Comparison of ENCODE assay signal across 2 cellular contexts in the genomic region with DNA sequence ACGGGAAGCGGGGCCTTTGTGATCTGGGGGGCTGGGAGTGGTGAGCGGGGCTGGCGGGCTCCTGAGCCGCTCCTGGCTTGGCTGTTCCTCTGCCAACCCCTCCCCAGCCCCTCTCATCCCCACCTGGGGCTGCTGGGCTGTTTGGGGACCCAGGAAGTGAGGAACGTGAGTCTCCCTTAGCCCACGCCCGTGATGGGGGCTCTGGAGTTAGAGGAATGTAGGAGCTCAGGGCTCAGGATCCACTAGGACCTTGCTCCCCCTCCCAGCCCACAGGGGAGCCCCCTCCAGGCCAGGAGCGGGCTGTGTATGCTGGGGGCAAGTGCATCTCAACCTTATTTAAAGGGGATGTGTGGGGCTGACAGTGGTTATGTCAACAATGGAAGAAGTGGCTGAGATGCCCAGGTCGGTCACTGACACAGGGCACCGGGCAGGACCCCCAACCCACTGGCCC.
TF ChIP-seq lines count a peak whose summit lies in the region.

No MANE protein-coding gene starts in this region.

TF ChIP-seq in K562, 482 proteins besides CTCF, POLR2A, EP300 and RAD21:
- TF ChIP-seq, protein P1, sequence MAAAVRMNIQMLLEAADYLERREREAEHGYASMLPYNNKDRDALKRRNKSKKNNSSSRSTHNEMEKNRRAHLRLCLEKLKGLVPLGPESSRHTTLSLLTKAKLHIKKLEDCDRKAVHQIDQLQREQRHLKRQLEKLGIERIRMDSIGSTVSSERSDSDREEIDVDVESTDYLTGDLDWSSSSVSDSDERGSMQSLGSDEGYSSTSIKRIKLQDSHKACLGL (CRISPR knock-in tag; IDR thresholded peaks at IDR 0.05; ENCODE audit: borderline replicate concordance, poor library complexity, severe bottlenecking), result no peak
- TF ChIP-seq, protein P2, sequence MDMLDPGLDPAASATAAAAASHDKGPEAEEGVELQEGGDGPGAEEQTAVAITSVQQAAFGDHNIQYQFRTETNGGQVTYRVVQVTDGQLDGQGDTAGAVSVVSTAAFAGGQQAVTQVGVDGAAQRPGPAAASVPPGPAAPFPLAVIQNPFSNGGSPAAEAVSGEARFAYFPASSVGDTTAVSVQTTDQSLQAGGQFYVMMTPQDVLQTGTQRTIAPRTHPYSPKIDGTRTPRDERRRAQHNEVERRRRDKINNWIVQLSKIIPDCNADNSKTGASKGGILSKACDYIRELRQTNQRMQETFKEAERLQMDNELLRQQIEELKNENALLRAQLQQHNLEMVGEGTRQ (CRISPR knock-in tag; IDR thresholded peaks at IDR 0.05), result no peak
- TF ChIP-seq, protein P3, sequence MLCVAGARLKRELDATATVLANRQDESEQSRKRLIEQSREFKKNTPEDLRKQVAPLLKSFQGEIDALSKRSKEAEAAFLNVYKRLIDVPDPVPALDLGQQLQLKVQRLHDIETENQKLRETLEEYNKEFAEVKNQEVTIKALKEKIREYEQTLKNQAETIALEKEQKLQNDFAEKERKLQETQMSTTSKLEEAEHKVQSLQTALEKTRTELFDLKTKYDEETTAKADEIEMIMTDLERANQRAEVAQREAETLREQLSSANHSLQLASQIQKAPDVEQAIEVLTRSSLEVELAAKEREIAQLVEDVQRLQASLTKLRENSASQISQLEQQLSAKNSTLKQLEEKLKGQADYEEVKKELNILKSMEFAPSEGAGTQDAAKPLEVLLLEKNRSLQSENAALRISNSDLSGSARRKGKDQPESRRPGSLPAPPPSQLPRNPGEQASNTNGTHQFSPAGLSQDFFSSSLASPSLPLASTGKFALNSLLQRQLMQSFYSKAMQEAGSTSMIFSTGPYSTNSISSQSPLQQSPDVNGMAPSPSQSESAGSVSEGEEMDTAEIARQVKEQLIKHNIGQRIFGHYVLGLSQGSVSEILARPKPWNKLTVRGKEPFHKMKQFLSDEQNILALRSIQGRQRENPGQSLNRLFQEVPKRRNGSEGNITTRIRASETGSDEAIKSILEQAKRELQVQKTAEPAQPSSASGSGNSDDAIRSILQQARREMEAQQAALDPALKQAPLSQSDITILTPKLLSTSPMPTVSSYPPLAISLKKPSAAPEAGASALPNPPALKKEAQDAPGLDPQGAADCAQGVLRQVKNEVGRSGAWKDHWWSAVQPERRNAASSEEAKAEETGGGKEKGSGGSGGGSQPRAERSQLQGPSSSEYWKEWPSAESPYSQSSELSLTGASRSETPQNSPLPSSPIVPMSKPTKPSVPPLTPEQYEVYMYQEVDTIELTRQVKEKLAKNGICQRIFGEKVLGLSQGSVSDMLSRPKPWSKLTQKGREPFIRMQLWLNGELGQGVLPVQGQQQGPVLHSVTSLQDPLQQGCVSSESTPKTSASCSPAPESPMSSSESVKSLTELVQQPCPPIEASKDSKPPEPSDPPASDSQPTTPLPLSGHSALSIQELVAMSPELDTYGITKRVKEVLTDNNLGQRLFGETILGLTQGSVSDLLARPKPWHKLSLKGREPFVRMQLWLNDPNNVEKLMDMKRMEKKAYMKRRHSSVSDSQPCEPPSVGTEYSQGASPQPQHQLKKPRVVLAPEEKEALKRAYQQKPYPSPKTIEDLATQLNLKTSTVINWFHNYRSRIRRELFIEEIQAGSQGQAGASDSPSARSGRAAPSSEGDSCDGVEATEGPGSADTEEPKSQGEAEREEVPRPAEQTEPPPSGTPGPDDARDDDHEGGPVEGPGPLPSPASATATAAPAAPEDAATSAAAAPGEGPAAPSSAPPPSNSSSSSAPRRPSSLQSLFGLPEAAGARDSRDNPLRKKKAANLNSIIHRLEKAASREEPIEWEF (CRISPR knock-in tag; IDR thresholded peaks at IDR 0.05), result no peak
- no peak for TF ChIP-seq FOXJ2 (tag; IDR thresholded peaks at IDR 0.05)
- TF ChIP-seq, protein P4, sequence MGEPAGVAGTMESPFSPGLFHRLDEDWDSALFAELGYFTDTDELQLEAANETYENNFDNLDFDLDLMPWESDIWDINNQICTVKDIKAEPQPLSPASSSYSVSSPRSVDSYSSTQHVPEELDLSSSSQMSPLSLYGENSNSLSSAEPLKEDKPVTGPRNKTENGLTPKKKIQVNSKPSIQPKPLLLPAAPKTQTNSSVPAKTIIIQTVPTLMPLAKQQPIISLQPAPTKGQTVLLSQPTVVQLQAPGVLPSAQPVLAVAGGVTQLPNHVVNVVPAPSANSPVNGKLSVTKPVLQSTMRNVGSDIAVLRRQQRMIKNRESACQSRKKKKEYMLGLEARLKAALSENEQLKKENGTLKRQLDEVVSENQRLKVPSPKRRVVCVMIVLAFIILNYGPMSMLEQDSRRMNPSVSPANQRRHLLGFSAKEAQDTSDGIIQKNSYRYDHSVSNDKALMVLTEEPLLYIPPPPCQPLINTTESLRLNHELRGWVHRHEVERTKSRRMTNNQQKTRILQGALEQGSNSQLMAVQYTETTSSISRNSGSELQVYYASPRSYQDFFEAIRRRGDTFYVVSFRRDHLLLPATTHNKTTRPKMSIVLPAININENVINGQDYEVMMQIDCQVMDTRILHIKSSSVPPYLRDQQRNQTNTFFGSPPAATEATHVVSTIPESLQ (CRISPR knock-in tag; IDR thresholded peaks at IDR 0.05), result no peak
- TF ChIP-seq, protein P5, sequence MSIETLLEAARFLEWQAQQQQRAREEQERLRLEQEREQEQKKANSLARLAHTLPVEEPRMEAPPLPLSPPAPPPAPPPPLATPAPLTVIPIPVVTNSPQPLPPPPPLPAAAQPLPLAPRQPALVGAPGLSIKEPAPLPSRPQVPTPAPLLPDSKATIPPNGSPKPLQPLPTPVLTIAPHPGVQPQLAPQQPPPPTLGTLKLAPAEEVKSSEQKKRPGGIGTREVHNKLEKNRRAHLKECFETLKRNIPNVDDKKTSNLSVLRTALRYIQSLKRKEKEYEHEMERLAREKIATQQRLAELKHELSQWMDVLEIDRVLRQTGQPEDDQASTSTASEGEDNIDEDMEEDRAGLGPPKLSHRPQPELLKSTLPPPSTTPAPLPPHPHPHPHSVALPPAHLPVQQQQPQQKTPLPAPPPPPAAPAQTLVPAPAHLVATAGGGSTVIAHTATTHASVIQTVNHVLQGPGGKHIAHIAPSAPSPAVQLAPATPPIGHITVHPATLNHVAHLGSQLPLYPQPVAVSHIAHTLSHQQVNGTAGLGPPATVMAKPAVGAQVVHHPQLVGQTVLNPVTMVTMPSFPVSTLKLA (conservative IDR thresholded peaks at IDR 0.05), result no peak

TF ChIP-seq in HepG2, 621 proteins besides CTCF, POLR2A, EP300 and RAD21:
- TF ChIP-seq, protein P6, sequence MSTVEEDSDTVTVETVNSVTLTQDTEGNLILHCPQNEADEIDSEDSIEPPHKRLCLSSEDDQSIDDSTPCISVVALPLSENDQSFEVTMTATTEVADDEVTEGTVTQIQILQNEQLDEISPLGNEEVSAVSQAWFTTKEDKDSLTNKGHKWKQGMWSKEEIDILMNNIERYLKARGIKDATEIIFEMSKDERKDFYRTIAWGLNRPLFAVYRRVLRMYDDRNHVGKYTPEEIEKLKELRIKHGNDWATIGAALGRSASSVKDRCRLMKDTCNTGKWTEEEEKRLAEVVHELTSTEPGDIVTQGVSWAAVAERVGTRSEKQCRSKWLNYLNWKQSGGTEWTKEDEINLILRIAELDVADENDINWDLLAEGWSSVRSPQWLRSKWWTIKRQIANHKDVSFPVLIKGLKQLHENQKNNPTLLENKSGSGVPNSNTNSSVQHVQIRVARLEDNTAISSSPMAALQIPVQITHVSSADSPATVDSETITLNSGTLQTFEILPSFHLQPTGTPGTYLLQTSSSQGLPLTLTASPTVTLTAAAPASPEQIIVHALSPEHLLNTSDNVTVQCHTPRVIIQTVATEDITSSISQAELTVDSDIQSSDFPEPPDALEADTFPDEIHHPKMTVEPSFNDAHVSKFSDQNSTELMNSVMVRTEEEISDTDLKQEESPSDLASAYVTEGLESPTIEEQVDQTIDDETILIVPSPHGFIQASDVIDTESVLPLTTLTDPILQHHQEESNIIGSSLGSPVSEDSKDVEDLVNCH (CRISPR knock-in tag; IDR thresholded peaks at IDR 0.05), result no peak
- TF ChIP-seq, protein P7, sequence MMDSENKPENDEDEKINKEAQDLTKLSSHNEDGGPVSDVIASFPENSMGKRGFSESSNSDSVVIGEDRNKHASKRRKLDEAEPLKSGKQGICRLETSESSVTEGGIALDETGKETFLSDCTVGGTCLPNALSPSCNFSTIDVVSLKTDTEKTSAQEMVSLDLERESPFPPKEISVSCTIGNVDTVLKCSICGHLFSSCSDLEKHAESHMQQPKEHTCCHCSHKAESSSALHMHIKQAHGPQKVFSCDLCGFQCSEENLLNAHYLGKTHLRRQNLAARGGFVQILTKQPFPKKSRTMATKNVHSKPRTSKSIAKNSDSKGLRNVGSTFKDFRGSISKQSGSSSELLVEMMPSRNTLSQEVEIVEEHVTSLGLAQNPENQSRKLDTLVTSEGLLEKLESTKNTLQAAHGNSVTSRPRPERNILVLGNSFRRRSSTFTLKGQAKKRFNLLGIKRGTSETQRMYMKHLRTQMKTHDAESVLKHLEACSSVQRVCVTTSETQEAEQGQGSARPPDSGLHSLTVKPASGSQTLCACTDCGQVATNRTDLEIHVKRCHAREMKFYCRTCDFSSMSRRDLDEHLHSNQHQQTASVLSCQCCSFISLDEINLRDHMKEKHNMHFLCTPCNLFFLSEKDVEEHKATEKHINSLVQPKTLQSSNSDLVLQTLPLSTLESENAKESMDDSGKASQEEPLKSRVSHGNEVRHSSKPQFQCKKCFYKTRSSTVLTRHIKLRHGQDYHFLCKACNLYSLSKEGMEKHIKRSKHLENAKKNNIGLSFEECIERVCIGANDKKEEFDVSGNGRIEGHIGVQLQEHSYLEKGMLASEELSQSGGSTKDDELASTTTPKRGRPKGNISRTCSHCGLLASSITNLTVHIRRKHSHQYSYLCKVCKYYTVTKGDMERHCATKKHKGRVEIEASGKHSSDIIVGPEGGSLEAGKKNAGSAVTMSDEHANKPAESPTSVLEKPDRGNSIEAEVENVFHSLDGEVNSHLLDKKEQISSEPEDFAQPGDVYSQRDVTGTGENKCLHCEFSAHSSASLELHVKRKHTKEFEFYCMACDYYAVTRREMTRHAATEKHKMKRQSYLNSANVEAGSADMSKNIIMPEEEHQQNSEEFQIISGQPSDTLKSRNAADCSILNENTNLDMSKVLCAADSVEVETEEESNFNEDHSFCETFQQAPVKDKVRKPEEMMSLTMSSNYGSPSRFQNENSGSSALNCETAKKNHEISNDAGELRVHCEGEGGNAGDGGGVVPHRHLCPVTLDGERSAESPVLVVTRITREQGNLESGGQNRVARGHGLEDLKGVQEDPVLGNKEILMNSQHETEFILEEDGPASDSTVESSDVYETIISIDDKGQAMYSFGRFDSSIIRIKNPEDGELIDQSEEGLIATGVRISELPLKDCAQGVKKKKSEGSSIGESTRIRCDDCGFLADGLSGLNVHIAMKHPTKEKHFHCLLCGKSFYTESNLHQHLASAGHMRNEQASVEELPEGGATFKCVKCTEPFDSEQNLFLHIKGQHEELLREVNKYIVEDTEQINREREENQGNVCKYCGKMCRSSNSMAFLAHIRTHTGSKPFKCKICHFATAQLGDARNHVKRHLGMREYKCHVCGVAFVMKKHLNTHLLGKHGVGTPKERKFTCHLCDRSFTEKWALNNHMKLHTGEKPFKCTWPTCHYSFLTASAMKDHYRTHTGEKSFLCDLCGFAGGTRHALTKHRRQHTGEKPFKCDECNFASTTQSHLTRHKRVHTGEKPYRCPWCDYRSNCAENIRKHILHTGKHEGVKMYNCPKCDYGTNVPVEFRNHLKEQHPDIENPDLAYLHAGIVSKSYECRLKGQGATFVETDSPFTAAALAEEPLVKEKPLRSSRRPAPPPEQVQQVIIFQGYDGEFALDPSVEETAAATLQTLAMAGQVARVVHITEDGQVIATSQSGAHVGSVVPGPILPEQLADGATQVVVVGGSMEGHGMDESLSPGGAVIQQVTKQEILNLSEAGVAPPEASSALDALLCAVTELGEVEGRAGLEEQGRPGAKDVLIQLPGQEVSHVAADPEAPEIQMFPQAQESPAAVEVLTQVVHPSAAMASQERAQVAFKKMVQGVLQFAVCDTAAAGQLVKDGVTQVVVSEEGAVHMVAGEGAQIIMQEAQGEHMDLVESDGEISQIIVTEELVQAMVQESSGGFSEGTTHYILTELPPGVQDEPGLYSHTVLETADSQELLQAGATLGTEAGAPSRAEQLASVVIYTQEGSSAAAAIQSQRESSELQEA (CRISPR knock-in tag; IDR thresholded peaks at IDR 0.05; ENCODE audit: not compliant biosample characterization), result no peak
- TF ChIP-seq ZNF547 (CRISPR knock-in tag; IDR thresholded peaks at IDR 0.05) (no peak), AGO2 (optimal IDR thresholded peaks at IDR 0.05; ENCODE audit: low read depth, low read length) (no peak), ZNF773 (CRISPR knock-in tag; IDR thresholded peaks at IDR 0.05; ENCODE audit: borderline replicate concordance) (no peak), MED8 (CRISPR knock-in tag; IDR thresholded peaks at IDR 0.05; ENCODE audit: insufficient replicate concordance) (no peak), PHF5A (CRISPR knock-in tag; IDR thresholded peaks at IDR 0.05; ENCODE audit: low read depth, unreplicated experiment) (no peak), CAMTA2 (CRISPR knock-in tag; IDR thresholded peaks at IDR 0.05; ENCODE audit: borderline replicate concordance) (no peak), ZNF891 (CRISPR knock-in tag; IDR thresholded peaks at IDR 0.05) (no peak), HNRNPL (IDR thresholded peaks at IDR 0.05; ENCODE audit: low read depth, low read length) (no peak), TCF7 (IDR thresholded peaks at IDR 0.05; ENCODE audit: low read depth) (no peak), ATRX (CRISPR knock-in tag; IDR thresholded peaks at IDR 0.05; ENCODE audit: borderline replicate concordance) (no peak), ATAD3A (CRISPR knock-in tag; IDR thresholded peaks at IDR 0.05) (no peak), POLR2AphosphoS5 (IDR thresholded peaks at IDR 0.05; ENCODE audit: low read depth, low read length) (no peak)
- TF ChIP-seq, protein P8, sequence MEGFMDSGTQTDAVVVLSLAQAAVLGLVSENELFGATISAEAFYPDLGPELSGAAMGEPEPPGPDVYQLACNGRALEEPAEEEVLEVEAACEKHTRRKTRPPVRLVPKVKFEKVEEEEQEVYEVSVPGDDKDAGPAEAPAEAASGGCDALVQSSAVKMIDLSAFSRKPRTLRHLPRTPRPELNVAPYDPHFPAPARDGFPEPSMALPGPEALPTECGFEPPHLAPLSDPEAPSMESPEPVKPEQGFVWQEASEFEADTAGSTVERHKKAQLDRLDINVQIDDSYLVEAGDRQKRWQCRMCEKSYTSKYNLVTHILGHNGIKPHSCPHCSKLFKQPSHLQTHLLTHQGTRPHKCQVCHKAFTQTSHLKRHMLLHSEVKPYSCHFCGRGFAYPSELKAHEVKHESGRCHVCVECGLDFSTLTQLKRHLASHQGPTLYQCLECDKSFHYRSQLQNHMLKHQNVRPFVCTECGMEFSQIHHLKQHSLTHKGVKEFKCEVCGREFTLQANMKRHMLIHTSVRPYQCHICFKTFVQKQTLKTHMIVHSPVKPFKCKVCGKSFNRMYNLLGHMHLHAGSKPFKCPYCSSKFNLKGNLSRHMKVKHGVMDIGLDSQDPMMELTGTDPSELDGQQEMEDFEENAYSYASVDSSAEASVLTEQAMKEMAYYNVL (CRISPR knock-in tag; IDR thresholded peaks at IDR 0.05; ENCODE audit: borderline replicate concordance), result no peak
- TF ChIP-seq, protein P9, sequence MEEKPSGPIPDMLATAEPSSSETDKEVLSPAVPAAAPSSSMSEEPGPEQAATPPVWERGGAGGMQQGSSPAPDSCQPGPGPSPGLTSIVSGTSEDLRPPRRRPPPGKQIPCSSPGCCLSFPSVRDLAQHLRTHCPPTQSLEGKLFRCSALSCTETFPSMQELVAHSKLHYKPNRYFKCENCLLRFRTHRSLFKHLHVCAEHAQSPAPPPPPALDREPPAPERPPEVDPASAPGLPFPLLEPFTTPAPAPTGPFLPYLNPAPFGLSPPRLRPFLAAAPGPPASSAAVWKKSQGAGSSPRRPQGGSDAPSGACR (CRISPR knock-in tag; IDR thresholded peaks at IDR 0.05), result no peak
